8 cellular contexts compared by ENCODE assay signal in genomic region chr14:66508846-66509621, GRCh38. TPM values are rescaled to one million over a fixed set of nuclear protein-coding genes. Genes with fewer than 3 reads are reported as not detected.
A peak's percentile ranks its signal among the peaks of the same experiment; 100 is the strongest.
DNase-seq lines count a peak whose midpoint lies in the region; ATAC-seq, FAIRE-seq and TF ChIP-seq lines count a peak whose summit lies in the region.

No MANE protein-coding gene starts in this region.

- peak overlapping the region; percentile 91 for H3K4me2 ChIP-seq in astrocyte (ENCODE audit: low read length)
- peak overlapping the region; percentile 97 for H3K4me2 ChIP-seq in hepatocyte

- H3K79me2 ChIP-seq in astrocyte (ENCODE audit: insufficient read depth, low read length) = peaks cover 37% of the 10 kb centered on the region
- peaks cover 45% of the 10 kb centered on the region for H3K79me2 ChIP-seq in hepatocyte

- peak overlapping the region; percentile 96 for H3K27ac ChIP-seq in 22Rv1
- peak overlapping the region; percentile 57 for H3K27ac ChIP-seq in astrocyte (ENCODE audit: low read depth, low read length)
- H3K27ac ChIP-seq in hepatocyte = peak overlapping the region; percentile 88
- H3K27ac ChIP-seq in psoas muscle = peak overlapping the region; percentile 95

- no peak for TF ChIP-seq CTCF in 22Rv1 (IDR thresholded peaks at IDR 0.05)
- no peak for TF ChIP-seq CTCF in astrocyte (IDR thresholded peaks at IDR 0.05; ENCODE audit: insufficient read depth, low read depth, low read length)
- no peak for TF ChIP-seq CTCF in hepatocyte (IDR thresholded peaks at IDR 0.05; ENCODE audit: poor library complexity)
- no peak for TF ChIP-seq CTCF in psoas muscle (IDR thresholded peaks at IDR 0.05)

- DNase-seq in T-cell = peak in 25 of 34 experiments; percentile 9 to 39 (median 17)
- peak; percentile 14 for DNase-seq in astrocyte (ENCODE audit: low read depth)
- DNase-seq in hepatocyte (ENCODE audit: low spot score) = peak; percentile 57
- peak; percentile 39 to 74 for DNase-seq in psoas muscle

- peaks cover 34% of the 10 kb centered on the region for H4K20me1 ChIP-seq in astrocyte (ENCODE audit: insufficient read depth, low read length)
- peaks cover 18% of the 10 kb centered on the region for H4K20me1 ChIP-seq in hepatocyte (ENCODE audit: insufficient read depth, poor library complexity, severe bottlenecking)

- no peaks in the 10 kb centered on the region for H3K9me2 ChIP-seq in hepatocyte (replicated peaks; ENCODE audit: insufficient read depth)

- POLR2A ChIA-PET in T-cell (lab: Charles Lee) = interaction anchor here (0.6 kb wide), 2 partner anchors 50 to 493 kb away, joined by 3 to 10 read pairs; no protein-coding TSS in a partner anchor

- under 1% methylated on average over 40 of the region's 57 CpGs for WGBS in hepatocyte (ENCODE audit: low lambda C conversion rate, missing lambda C conversion rate)
- WGBS in psoas muscle, 3 donors = 0 to 1% (median 1%) methylated on average over 42 to 57 of the region's 57 CpGs

- H3K9ac ChIP-seq in astrocyte (ENCODE audit: low read length) = peak overlapping the region; percentile 81

- H3K4me1 ChIP-seq in astrocyte (ENCODE audit: insufficient read depth, low read length) = peaks cover 2% of the 10 kb centered on the region
- H3K4me1 ChIP-seq in hepatocyte (ENCODE audit: insufficient read depth) = peaks cover 11% of the 10 kb centered on the region
- H3K4me1 ChIP-seq in psoas muscle = peaks cover 48% of the 10 kb centered on the region

- H3K36me3 ChIP-seq in astrocyte (ENCODE audit: insufficient read depth, low read length) = no peaks in the 10 kb centered on the region
- no peaks in the 10 kb centered on the region for H3K36me3 ChIP-seq in hepatocyte (replicated peaks; ENCODE audit: insufficient read depth, low read depth)
- H3K36me3 ChIP-seq in psoas muscle (ENCODE audit: insufficient read depth in 1 of 2, low read depth in 1 of 2) = no peaks in the 10 kb centered on the region

- CTCF ChIA-PET in T-cell (lab: Charles Lee) = interaction anchor here in 1 of 2 donors (0.6 kb wide), 1 partner anchor 95 kb away, joined by 8 read pairs; no protein-coding TSS in a partner anchor

- peak overlapping the region; percentile 13 to 61 for H3K27ac Mint-ChIP-seq in T-cell
- peak overlapping the region; percentile 44 for H3K27ac Mint-ChIP-seq in astrocyte (ENCODE audit: unreplicated experiment)

- peak overlapping the region; percentile 85 to 97 (median 89) for H3K4me3 Mint-ChIP-seq in T-cell
- H3K4me3 Mint-ChIP-seq in astrocyte (ENCODE audit: unreplicated experiment) = peak overlapping the region; percentile 87

- peak; percentile 22 for TF ChIP-seq POLR2A in GM18505 (IDR thresholded peaks at IDR 0.05; ENCODE audit: borderline replicate concordance, extremely low read depth, insufficient read depth, insufficient read length)

- intact Hi-C loops in psoas muscle (cut with DNase I) = loop anchor here in 1 of 2 donors (10.0 kb wide), 1 partner anchor 136 kb away; no protein-coding TSS in a partner anchor

- no peaks in the 10 kb centered on the region for H3K9me3 ChIP-seq in astrocyte (ENCODE audit: insufficient read depth, low read depth, low read length)
- H3K9me3 ChIP-seq in hepatocyte (ENCODE audit: low read depth) = no peaks in the 10 kb centered on the region
- no peaks in the 10 kb centered on the region for H3K9me3 ChIP-seq in psoas muscle

- peak overlapping the region; percentile 94 for H3K4me3 ChIP-seq in astrocyte (ENCODE audit: insufficient read depth, low read depth, low read length)
- H3K4me3 ChIP-seq in hepatocyte = peak overlapping the region; percentile 97
- H3K4me3 ChIP-seq in psoas muscle = peak overlapping the region; percentile 91

- H2AFZ ChIP-seq in astrocyte (ENCODE audit: low read depth, low read length) = peak overlapping the region; percentile 97
- H2AFZ ChIP-seq in hepatocyte = peak overlapping the region; percentile 74

- H3K9me3 Mint-ChIP-seq in T-cell = no peaks in the 10 kb centered on the region
- H3K9me3 Mint-ChIP-seq in astrocyte (ENCODE audit: unreplicated experiment) = no peaks in the 10 kb centered on the region

- H3K36me3 Mint-ChIP-seq in T-cell (no peaks in the 10 kb centered on the region), astrocyte (ENCODE audit: low read depth, unreplicated experiment) (no peaks in the 10 kb centered on the region)

- no peak for FAIRE-seq in astrocyte (lab: Jason Lieb, UNC)

- peaks cover 0 to 2% of the 10 kb centered on the region in 2 donors for H3K27me3 Mint-ChIP-seq in T-cell
- H3K27me3 Mint-ChIP-seq in astrocyte (ENCODE audit: low read depth, unreplicated experiment) = peaks cover 4% of the 10 kb centered on the region

- no peaks in the 10 kb centered on the region for H3K27me3 ChIP-seq in astrocyte (ENCODE audit: insufficient read depth, low read length)
- H3K27me3 ChIP-seq in hepatocyte = no peaks in the 10 kb centered on the region
- H3K27me3 ChIP-seq in psoas muscle (ENCODE audit: insufficient read depth in 3 of 3, low read length in 2 of 3) = no peaks in the 10 kb centered on the region

- H3K4me1 Mint-ChIP-seq in T-cell (peaks cover 45 to 47% (median 45%) of the 10 kb centered on the region in 3 donors), astrocyte (ENCODE audit: low read depth, unreplicated experiment) (peaks cover 3% of the 10 kb centered on the region)

- no peak for ATAC-seq in GM18505 (IDR thresholded peaks at IDR 0.05; ENCODE audit: unreplicated experiment)
- ATAC-seq in HG03432 (IDR thresholded peaks at IDR 0.05; ENCODE audit: unreplicated experiment) = peak; percentile 32
- peak in 3 of 4 experiments; percentile 16 to 20 (median 17) for ATAC-seq in T-cell (replicated peaks in 1 of 4)
- ATAC-seq in psoas muscle = peak; percentile 6 to 47 (median 29)
- no peak for ATAC-seq in GM18873 (IDR thresholded peaks at IDR 0.05; ENCODE audit: low FRiP score, unreplicated experiment)

RNA-seq across cellular contexts. Expression of gene GPHN, which starts 1.1 kb away (rescaled TPM):
- 10 to 100 TPM; 13.9 to 21.1 (median 14.4) TPM for total RNA-seq in T-cell
- 6.9 and 9.5 TPM in 2 replicates for total RNA-seq in astrocyte
- 9.3 and 15.4 TPM in 2 replicates for total RNA-seq in hepatocyte
- polyA plus RNA-seq in hepatocyte = 10.7 and 14.8 TPM in 2 replicates
- 10 to 100 TPM; 22.3 to 39.7 (median 32.1) TPM for total RNA-seq in psoas muscle
- polyA plus RNA-seq in psoas muscle = 10 to 100 TPM in 2 of 3 donors, 1 to 10 TPM in 1; 8.1 to 13.7 (median 11.3) TPM

RNA-seq across cellular contexts. Expression of gene CCDC196, which starts 22.9 kb away (rescaled TPM):
- total RNA-seq in T-cell (not detected), astrocyte (not detected in 2 replicates), hepatocyte (not detected in 2 replicates), psoas muscle (not detected)
- polyA plus RNA-seq in hepatocyte (not detected in 2 replicates), psoas muscle (not detected)

Comparison
In these comparisons a context has a peak if more than half of its experiments do, and no peak if none do; other contexts are left out.
1. ATAC-seq: peak in HG03432 (single experiment), T-cell (3 of 4) and psoas muscle (4 of 4); none in GM18505 (single experiment) and GM18873 (single experiment).
2. Peak in every context shown above with its lines, with median percentiles within 50 percentile points of each other: H3K27ac ChIP-seq, DNase-seq and H3K4me3 ChIP-seq.